In the genomic region with DNA sequence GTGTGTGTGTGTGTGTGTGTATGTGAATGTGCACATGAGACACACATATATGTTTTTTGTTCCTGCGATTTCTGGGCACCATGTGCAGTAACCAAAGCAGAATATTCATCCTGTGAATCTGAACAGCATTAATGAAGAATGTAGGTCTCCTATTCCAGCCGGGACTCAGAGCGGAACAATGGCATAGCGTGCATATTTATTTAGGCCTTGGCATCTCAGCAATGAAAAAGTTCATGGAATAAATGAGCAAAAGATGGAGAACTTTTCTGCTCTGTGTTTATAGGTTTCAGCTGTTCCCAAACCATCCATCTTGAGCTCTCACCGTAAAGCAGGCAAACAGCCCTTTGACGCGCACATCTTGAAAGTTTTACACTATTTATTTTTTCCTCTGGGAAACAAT, we compare ENCODE assay signal across 22 cellular contexts.
DNase-seq lines count a peak whose midpoint lies in the region; ATAC-seq and TF ChIP-seq lines count a peak whose summit lies in the region.
"Had no signal": no experiment of that assay in that cellular context is flagged by ENCODE, and none has a peak within 500 bp of the region (broad histone marks: within the 10 kb centered on the region; RNA-seq: fewer than 3 reads in every experiment).

No MANE protein-coding gene starts in this region.

- CTCF ChIA-PET in CD4-positive, alpha-beta T cell (lab: Charles Lee), result no interaction called here

- peaks cover 7% of the 10 kb centered on the region for H3K36me3 Mint-ChIP-seq in GM23338 (ENCODE audit: low read depth)
- H3K36me3 Mint-ChIP-seq in CD4-positive, alpha-beta T cell (ENCODE audit: low read depth), result no peaks in the 10 kb centered on the region
- H3K36me3 Mint-ChIP-seq: CD4-positive, alpha-beta memory T cell had no signal

- peaks cover 47% of the 10 kb centered on the region for H3K4me1 Mint-ChIP-seq in GM23338
- H3K4me1 Mint-ChIP-seq in CD4-positive, alpha-beta T cell (ENCODE audit: low read depth), result no peaks in the 10 kb centered on the region
- H3K4me1 Mint-ChIP-seq: CD4-positive, alpha-beta memory T cell had no signal

- POLR2A ChIA-PET in CD4-positive, alpha-beta T cell (lab: Charles Lee), result no interaction called here

- H3K36me3 ChIP-seq in GM23338 (ENCODE audit: insufficient read depth) (0 out of 2 replicates have a peak, but pooled peaks cover 4% of the 10 kb centered on the region), iPS-20b (ENCODE audit: insufficient read depth, low read depth, low read length) (no peaks in the 10 kb centered on the region)

- H3K9me3 Mint-ChIP-seq in GM23338, result peaks cover 7% of the 10 kb centered on the region
- H3K9me3 Mint-ChIP-seq in CD4-positive, alpha-beta T cell, result no peaks in the 10 kb centered on the region
- H3K9me3 Mint-ChIP-seq: HFFc6 had no signal

- no peak overlapping the region for H3K9ac ChIP-seq in iPS-20b (ENCODE audit: low read depth, low read length)
- H3K9ac ChIP-seq: SK-N-SH had no signal

- ATAC-seq in GM23338, result no peak
- no peak for ATAC-seq in GM18907 (IDR thresholded peaks at IDR 0.05; ENCODE audit: unreplicated experiment)
- no peak for ATAC-seq in CD4-positive, alpha-beta T cell (ENCODE audit: poor library complexity)
- ATAC-seq: PC-3 had no signal

- peak; percentile 31 for DNase-seq in AG08395 (ENCODE audit: low spot score)
- DNase-seq in GM23338 (ENCODE audit: low spot score), result no peak
- peak; percentile 31 for DNase-seq in epidermal melanocyte (ENCODE audit: insufficient read length, low spot score)
- no peak for DNase-seq in HPDE6-E6E7 (ENCODE audit: extremely low spot score)
- DNase-seq in activated CD4-positive, alpha-beta T cell treated with anti-CD3 and anti-CD28 coated beads for 4 hours, result no peak
- no peak for DNase-seq in CD4-positive, alpha-beta T cell
- DNase-seq: CD4-positive, alpha-beta memory T cell; DMS153; GF-D8; HFFc6; IMR-90; NCI-H1417 treated with DMSO at 0.1 percent for 48 hours; NCI-H187 treated with DMSO at 0.1 percent for 48 hours; NCI-H2227 treated with DMSO at 0.1 percent for 48 hours; NCI-H510A treated with DMSO at 0.1 percent for 48 hours; NCI-H82; PC-3; RPMI8226; SHP77 treated with DMSO at 0.1 percent for 48 hours; SK-N-SH had no signal

- intact Hi-C loops in CD4-positive, alpha-beta T cell (cut with DNase I, micrococcal nuclease), result no loop called here

- H3K4me1 ChIP-seq in GM23338 (ENCODE audit: insufficient read depth) (peaks cover 36% of the 10 kb centered on the region), iPS-20b (ENCODE audit: insufficient read depth, low read length) (peaks cover 25% of the 10 kb centered on the region; the same call in 1 of the 2 replicates)

- peak overlapping the region; percentile 13; the same call in 1 of the 3 replicates for H3K4me3 Mint-ChIP-seq in GM23338
- no peak overlapping the region for H3K4me3 Mint-ChIP-seq in CD4-positive, alpha-beta T cell
- H3K4me3 Mint-ChIP-seq: CD4-positive, alpha-beta memory T cell; HFFc6 had no signal

- H3F3A ChIP-seq in GM23338 (replicated peaks; ENCODE audit: low read depth), result no peaks in the 10 kb centered on the region; the same call in 1 of the 2 replicates

- H3K27ac ChIP-seq in GM23338 (ENCODE audit: low read depth), result no peak overlapping the region
- H3K27ac ChIP-seq in iPS-20b (ENCODE audit: low read length), result no peak overlapping the region
- no peak overlapping the region for H3K27ac ChIP-seq in CD4-positive, alpha-beta T cell (ENCODE audit: low read depth, low read length)

- no peak overlapping the region for H2AFZ ChIP-seq in GM23338

- no peaks in the 10 kb centered on the region for H3K79me2 ChIP-seq in GM23338 (replicated peaks; ENCODE audit: insufficient read depth)

- no peak for TF ChIP-seq CTCF in GM23338 (conservative IDR thresholded peaks at IDR 0.05; ENCODE audit: low read depth in 2 of 2)
- TF ChIP-seq CTCF in CD4-positive, alpha-beta T cell (IDR thresholded peaks at IDR 0.05), result no peak

- peaks cover 6% of the 10 kb centered on the region; the same call in 1 of the 2 replicates for H3K9me2 ChIP-seq in GM23338 (ENCODE audit: insufficient read depth)
- H3K9me2 ChIP-seq: SK-N-SH had no signal

- no peak overlapping the region for H3K4me3 ChIP-seq in GM23338
- H3K4me3 ChIP-seq in iPS-20b (ENCODE audit: low read length), result peak overlapping the region; percentile 17

- H3K27me3 ChIP-seq in GM23338 (ENCODE audit: insufficient read depth) (0 out of 2 replicates have a peak, but pooled peaks cover 5% of the 10 kb centered on the region), iPS-20b (ENCODE audit: insufficient read depth, low read length) (no peaks in the 10 kb centered on the region)
- no peaks in the 10 kb centered on the region for H3K27me3 ChIP-seq in CD4-positive, alpha-beta T cell (ENCODE audit: control insufficient read depth, insufficient read depth, low read length)

- no peak overlapping the region for H3K27ac Mint-ChIP-seq in GM23338
- no peak overlapping the region for H3K27ac Mint-ChIP-seq in CD4-positive, alpha-beta T cell
- H3K27ac Mint-ChIP-seq: CD4-positive, alpha-beta memory T cell; HFFc6 had no signal

- H4K20me1 ChIP-seq in GM23338 (replicated peaks; ENCODE audit: insufficient read depth), result no peaks in the 10 kb centered on the region

- no peaks in the 10 kb centered on the region for H3K9me3 ChIP-seq in iPS-20b (ENCODE audit: insufficient read depth, low read depth, low read length)
- H3K9me3 ChIP-seq in CD4-positive, alpha-beta T cell (ENCODE audit: control insufficient read depth, low read length), result no peaks in the 10 kb centered on the region
- H3K9me3 ChIP-seq: SK-N-SH had no signal

- H3K27me3 Mint-ChIP-seq in GM23338 (ENCODE audit: insufficient read depth, low read depth, poor library complexity), result peaks cover 19% of the 10 kb centered on the region
- H3K27me3 Mint-ChIP-seq in CD4-positive, alpha-beta T cell, result no peaks in the 10 kb centered on the region

- peak overlapping the region; percentile 59 for H3K4me2 ChIP-seq in GM23338
- H3K4me2 ChIP-seq: SK-N-SH had no signal

TF ChIP-seq in GM23338, 12 proteins besides CTCF, POLR2A, EP300 and RAD21 (continues in another document):
- TF ChIP-seq POLR2AphosphoS5 (IDR thresholded peaks at IDR 0.05; ENCODE audit: low read depth) (no peak), EZH2phosphoT487 (IDR thresholded peaks at IDR 0.05; ENCODE audit: unreplicated experiment) (no peak), NANOG (IDR thresholded peaks at IDR 0.05; ENCODE audit: borderline replicate concordance) (no peak), CREB1 (CRISPR knock-in tag; IDR thresholded peaks at IDR 0.05; ENCODE audit: low read depth) (no peak), EZH2 (IDR thresholded peaks at IDR 0.05; ENCODE audit: low read depth, unreplicated experiment) (no peak), ZNF114 (CRISPR knock-in tag; IDR thresholded peaks at IDR 0.05) (no peak), ZNF331 (CRISPR knock-in tag; IDR thresholded peaks at IDR 0.05; ENCODE audit: low read depth) (no peak)
- TF ChIP-seq, protein P1, sequence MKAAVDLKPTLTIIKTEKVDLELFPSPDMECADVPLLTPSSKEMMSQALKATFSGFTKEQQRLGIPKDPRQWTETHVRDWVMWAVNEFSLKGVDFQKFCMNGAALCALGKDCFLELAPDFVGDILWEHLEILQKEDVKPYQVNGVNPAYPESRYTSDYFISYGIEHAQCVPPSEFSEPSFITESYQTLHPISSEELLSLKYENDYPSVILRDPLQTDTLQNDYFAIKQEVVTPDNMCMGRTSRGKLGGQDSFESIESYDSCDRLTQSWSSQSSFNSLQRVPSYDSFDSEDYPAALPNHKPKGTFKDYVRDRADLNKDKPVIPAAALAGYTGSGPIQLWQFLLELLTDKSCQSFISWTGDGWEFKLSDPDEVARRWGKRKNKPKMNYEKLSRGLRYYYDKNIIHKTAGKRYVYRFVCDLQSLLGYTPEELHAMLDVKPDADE (IDR thresholded peaks at IDR 0.05), result no peak
- TF ChIP-seq, protein P2, sequence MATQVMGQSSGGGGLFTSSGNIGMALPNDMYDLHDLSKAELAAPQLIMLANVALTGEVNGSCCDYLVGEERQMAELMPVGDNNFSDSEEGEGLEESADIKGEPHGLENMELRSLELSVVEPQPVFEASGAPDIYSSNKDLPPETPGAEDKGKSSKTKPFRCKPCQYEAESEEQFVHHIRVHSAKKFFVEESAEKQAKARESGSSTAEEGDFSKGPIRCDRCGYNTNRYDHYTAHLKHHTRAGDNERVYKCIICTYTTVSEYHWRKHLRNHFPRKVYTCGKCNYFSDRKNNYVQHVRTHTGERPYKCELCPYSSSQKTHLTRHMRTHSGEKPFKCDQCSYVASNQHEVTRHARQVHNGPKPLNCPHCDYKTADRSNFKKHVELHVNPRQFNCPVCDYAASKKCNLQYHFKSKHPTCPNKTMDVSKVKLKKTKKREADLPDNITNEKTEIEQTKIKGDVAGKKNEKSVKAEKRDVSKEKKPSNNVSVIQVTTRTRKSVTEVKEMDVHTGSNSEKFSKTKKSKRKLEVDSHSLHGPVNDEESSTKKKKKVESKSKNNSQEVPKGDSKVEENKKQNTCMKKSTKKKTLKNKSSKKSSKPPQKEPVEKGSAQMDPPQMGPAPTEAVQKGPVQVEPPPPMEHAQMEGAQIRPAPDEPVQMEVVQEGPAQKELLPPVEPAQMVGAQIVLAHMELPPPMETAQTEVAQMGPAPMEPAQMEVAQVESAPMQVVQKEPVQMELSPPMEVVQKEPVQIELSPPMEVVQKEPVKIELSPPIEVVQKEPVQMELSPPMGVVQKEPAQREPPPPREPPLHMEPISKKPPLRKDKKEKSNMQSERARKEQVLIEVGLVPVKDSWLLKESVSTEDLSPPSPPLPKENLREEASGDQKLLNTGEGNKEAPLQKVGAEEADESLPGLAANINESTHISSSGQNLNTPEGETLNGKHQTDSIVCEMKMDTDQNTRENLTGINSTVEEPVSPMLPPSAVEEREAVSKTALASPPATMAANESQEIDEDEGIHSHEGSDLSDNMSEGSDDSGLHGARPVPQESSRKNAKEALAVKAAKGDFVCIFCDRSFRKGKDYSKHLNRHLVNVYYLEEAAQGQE (IDR thresholded peaks at IDR 0.05; ENCODE audit: unreplicated experiment), result no peak

Comparison
In these comparisons a context has a peak if more than half of its experiments do, and no peak if none do; other contexts are left out.
1. DNase-seq: peak in AG08395 (single experiment) and epidermal melanocyte (single experiment); none in GM23338 (single experiment), HPDE6-E6E7 (single experiment), activated CD4-positive, alpha-beta T cell treated with anti-CD3 and anti-CD28 coated beads for 4 hours (0 of 2) and CD4-positive, alpha-beta T cell (0 of 10).